ENCODE assay signal across 14 cellular contexts in the genomic region with DNA sequence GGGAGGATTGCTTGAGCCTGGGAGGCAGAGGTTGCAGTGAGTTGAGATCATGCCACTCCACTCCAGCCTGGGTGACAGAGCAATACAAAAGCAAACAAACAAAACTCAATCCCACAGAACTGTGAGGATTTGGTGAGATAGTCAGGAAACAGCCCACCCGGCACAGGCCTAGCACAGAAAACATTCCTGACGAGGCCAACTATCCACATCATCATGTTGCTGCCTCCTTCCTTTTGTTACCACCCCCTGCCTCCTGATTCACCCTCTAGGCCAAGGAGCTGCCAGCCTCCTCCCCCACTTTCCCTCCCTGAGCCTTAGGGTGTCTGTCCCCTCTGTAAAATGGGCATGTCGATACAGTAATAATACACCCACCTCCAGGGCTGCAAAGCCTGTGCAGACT. TPM values are rescaled to one million over a fixed set of nuclear protein-coding genes. Genes with fewer than 3 reads are reported as not detected.
A peak's percentile ranks its signal among the peaks of the same experiment; 100 is the strongest.
DNase-seq lines count a peak whose midpoint lies in the region; FAIRE-seq and TF ChIP-seq lines count a peak whose summit lies in the region.
"Had no signal": no experiment of that assay in that cellular context is flagged by ENCODE, and none has a peak within 500 bp of the region (broad histone marks: within the 10 kb centered on the region; RNA-seq: fewer than 3 reads in every experiment).

No MANE protein-coding gene starts in this region.

- H3K4me2 ChIP-seq in astrocyte (ENCODE audit: low read length), result no peak overlapping the region

- H3K27me3 Mint-ChIP-seq in astrocyte (ENCODE audit: low read depth, unreplicated experiment), result no peaks in the 10 kb centered on the region

- H3K9me3 ChIP-seq in astrocyte (ENCODE audit: insufficient read depth, low read depth, low read length), result no peaks in the 10 kb centered on the region
- H3K9me3 ChIP-seq: uterus had no signal

- TF ChIP-seq CTCF in astrocyte (IDR thresholded peaks at IDR 0.05; ENCODE audit: insufficient read depth, low read depth, low read length), result no peak

- H3K27ac Mint-ChIP-seq in astrocyte (ENCODE audit: unreplicated experiment), result peak overlapping the region; percentile 50
- H3K27ac Mint-ChIP-seq: WTC11 had no signal

- peak overlapping the region; percentile 42 for H3K9ac ChIP-seq in astrocyte (ENCODE audit: low read length)

- no peak overlapping the region for H3K4me3 ChIP-seq in astrocyte (ENCODE audit: insufficient read depth, low read depth, low read length)
- H3K4me3 ChIP-seq: uterus had no signal

- H3K4me1 Mint-ChIP-seq in astrocyte (ENCODE audit: low read depth, unreplicated experiment), result peaks cover 37% of the 10 kb centered on the region

- peaks cover 40% of the 10 kb centered on the region for H3K36me3 Mint-ChIP-seq in astrocyte (ENCODE audit: low read depth, unreplicated experiment)
- H3K36me3 Mint-ChIP-seq: WTC11 had no signal

- H3K4me3 Mint-ChIP-seq in astrocyte (ENCODE audit: unreplicated experiment), result no peak overlapping the region
- H3K4me3 Mint-ChIP-seq: WTC11 had no signal

- no peak for FAIRE-seq in astrocyte (lab: Jason Lieb, UNC)

- H2AFZ ChIP-seq in astrocyte (ENCODE audit: low read depth, low read length), result no peak overlapping the region

- peaks cover 81% of the 10 kb centered on the region for H4K20me1 ChIP-seq in astrocyte (ENCODE audit: insufficient read depth, low read length)

- no peaks in the 10 kb centered on the region for H3K27me3 ChIP-seq in astrocyte (ENCODE audit: insufficient read depth, low read length)
- H3K27me3 ChIP-seq: uterus had no signal

- peaks cover 13% of the 10 kb centered on the region for H3K4me1 ChIP-seq in astrocyte (ENCODE audit: insufficient read depth, low read length)
- H3K4me1 ChIP-seq: uterus had no signal

- H3K79me2 ChIP-seq in astrocyte (ENCODE audit: insufficient read depth, low read length), result peaks cover 43% of the 10 kb centered on the region

- in situ Hi-C loops in G401 (cut with HindIII; ENCODE audit: low sequenced_read_pairs), result no loop called here

- H3K27ac ChIP-seq in astrocyte (ENCODE audit: low read depth, low read length), result peak overlapping the region; percentile 48
- H3K27ac ChIP-seq: uterus had no signal

- H3K9me3 Mint-ChIP-seq in astrocyte (ENCODE audit: unreplicated experiment), result no peaks in the 10 kb centered on the region
- H3K9me3 Mint-ChIP-seq: WTC11 had no signal

- H3K36me3 ChIP-seq in astrocyte (ENCODE audit: insufficient read depth, low read length), result peaks cover 2% of the 10 kb centered on the region
- H3K36me3 ChIP-seq: uterus had no signal

- DNase-seq in AG20443 (ENCODE audit: low spot score) (peak; percentile 74), GM03348 (ENCODE audit: low spot score) (peak; percentile 65), astrocyte (ENCODE audit: low read depth) (peak; percentile 75), lung microvascular endothelial cell (ENCODE audit: low read depth in 2 of 2) (peak; percentile 43 to 65), NCI-H1417 treated with DMSO at 0.1 percent for 48 hours (lab: John Stamatoyannopoulos, UW) (no peak), COLO668 (lab: John Stamatoyannopoulos, UW; ENCODE audit: unreplicated experiment) (no peak), G401 (ENCODE audit: low spot score) (no peak), NCI-H2227 treated with DMSO at 0.1 percent for 48 hours (lab: John Stamatoyannopoulos, UW) (no peak)
- DNase-seq: NCI-H1092 treated with DMSO at 0.1 percent for 48 hours, NCI-H774, uterus had no signal

RNA-seq across cellular contexts. Expression of gene STK10, which starts 39.0 kb away (rescaled TPM):
- total RNA-seq in astrocyte, result 59.8 and 60.2 TPM in 2 replicates
- 27.2 and 30.0 TPM in 2 replicates for total RNA-seq in lung microvascular endothelial cell
- total RNA-seq in G401 (2014; rRNA removed; shearing (Covaris generic)), result 14.2 and 17.0 TPM in 2 replicates

RNA-seq across cellular contexts. Expression of gene EFCAB9, which starts 44.9 kb away (rescaled TPM):
- total RNA-seq in astrocyte, result not detected in 2 replicates
- total RNA-seq in lung microvascular endothelial cell, result not detected in 2 replicates
- total RNA-seq in G401 (2014; rRNA removed; shearing (Covaris generic)), result not detected in 2 replicates
- total RNA-seq: myocyte, skeletal muscle tissue, uterus, WTC11 had no signal

Comparison
In these comparisons a context has a peak if more than half of its experiments do, and no peak if none do; other contexts are left out.
1. DNase-seq: peak in AG20443 (single experiment), GM03348 (single experiment), astrocyte (single experiment) and lung microvascular endothelial cell (2 of 2); none in NCI-H1417 treated with DMSO at 0.1 percent for 48 hours (single experiment), COLO668 (single experiment), G401 (single experiment) and NCI-H2227 treated with DMSO at 0.1 percent for 48 hours (single experiment).